11 cellular contexts compared by ENCODE assay signal in genomic region chr12:77995436-77996167, GRCh38.
DNase-seq lines count a peak whose midpoint lies in the region; ATAC-seq, FAIRE-seq and TF ChIP-seq lines count a peak whose summit lies in the region.
"Had no signal": no experiment of that assay in that cellular context is flagged by ENCODE, and none has a peak within 500 bp of the region (broad histone marks: within the 10 kb centered on the region; RNA-seq: fewer than 3 reads in every experiment).

No MANE protein-coding gene starts in this region.

- POLR2A ChIA-PET in AG04450 (lab: Yijun Ruan, JAX): no interaction called here
- POLR2A ChIA-PET in activated CD4-positive, alpha-beta memory T cell treated with anti-CD3 and anti-CD28 coated beads, Interleukin-2, amount 10 ng/mL, durations not matched to agents 7 days and 5 days (lab: Charles Lee): no interaction called here

- H3K9me3 Mint-ChIP-seq in activated CD4-positive, alpha-beta memory T cell treated with anti-CD3 and anti-CD28 coated beads, Interleukin-2, amount 10 ng/mL, durations not matched to agents 7 days and 5 days: no peaks in the 10 kb centered on the region
- H3K9me3 Mint-ChIP-seq: dendritic cell treated with granulocyte-macrophage colony-stimulating factor and Interleukin-4, amounts not matched to agents 40 ng/mL and 50 ng/mL, for 4 days had no signal

- no peaks in the 10 kb centered on the region for H3K36me3 Mint-ChIP-seq in activated CD4-positive, alpha-beta memory T cell treated with anti-CD3 and anti-CD28 coated beads, Interleukin-2, amount 10 ng/mL, durations not matched to agents 7 days and 5 days (ENCODE audit: low read depth)

- H3K27me3 ChIP-seq in AG04450 (ENCODE audit: control insufficient read depth, insufficient read depth, low read length): no peaks in the 10 kb centered on the region
- H3K27me3 ChIP-seq: SJCRH30 had no signal

- no peaks in the 10 kb centered on the region for H3K4me1 Mint-ChIP-seq in activated CD4-positive, alpha-beta memory T cell treated with anti-CD3 and anti-CD28 coated beads, Interleukin-2, amount 10 ng/mL, durations not matched to agents 7 days and 5 days

- no peak overlapping the region for H3K4me3 Mint-ChIP-seq in activated CD4-positive, alpha-beta memory T cell treated with anti-CD3 and anti-CD28 coated beads, Interleukin-2, amount 10 ng/mL, durations not matched to agents 7 days and 5 days
- H3K4me3 Mint-ChIP-seq: dendritic cell treated with granulocyte-macrophage colony-stimulating factor and Interleukin-4, amounts not matched to agents 40 ng/mL and 50 ng/mL, for 4 days had no signal

- ATAC-seq in HG03064 (IDR thresholded peaks at IDR 0.05; ENCODE audit: low read depth, unreplicated experiment) (peak; percentile 70), esophagus mucosa (no peak)

- DNase-seq in AG04450 (ENCODE audit: low read depth, low spot score): peak; percentile 27
- peak; percentile 4 for DNase-seq in GM19239 (ENCODE audit: insufficient read length, low spot score)
- DNase-seq in amniotic epithelial cell (ENCODE audit: low read depth): peak; percentile 79
- DNase-seq in activated CD4-positive, alpha-beta memory T cell treated with anti-CD3 and anti-CD28 coated beads, Interleukin-2, amount 10 ng/mL, durations not matched to agents 7 days and 5 days: no peak
- DNase-seq in NCI-H2227 treated with DMSO at 0.1 percent for 48 hours (lab: John Stamatoyannopoulos, UW): no peak
- DNase-seq in stimulated activated naive CD4-positive, alpha-beta T cell (lab: John Stamatoyannopoulos, UW): no peak
- DNase-seq: DND-41 had no signal

- H3K27me3 Mint-ChIP-seq in activated CD4-positive, alpha-beta memory T cell treated with anti-CD3 and anti-CD28 coated beads, Interleukin-2, amount 10 ng/mL, durations not matched to agents 7 days and 5 days: no peaks in the 10 kb centered on the region
- H3K27me3 Mint-ChIP-seq: dendritic cell treated with granulocyte-macrophage colony-stimulating factor and Interleukin-4, amounts not matched to agents 40 ng/mL and 50 ng/mL, for 4 days had no signal

- H3K27ac ChIP-seq in AG04450 (ENCODE audit: low read depth, low read length): no peak overlapping the region
- H3K27ac ChIP-seq: SJCRH30 had no signal

- peak; percentile 51 for FAIRE-seq in GM19239 (lab: Jason Lieb, UNC)

- CTCF ChIA-PET in AG04450 (lab: Charles Lee): interaction anchor here (0.6 to 1.0 kb wide), 2 partner anchors 70 to 148 kb away, joined by 4 to 5 read pairs; no protein-coding TSS in a partner anchor
- CTCF ChIA-PET in activated CD4-positive, alpha-beta memory T cell treated with anti-CD3 and anti-CD28 coated beads, Interleukin-2, amount 10 ng/mL, durations not matched to agents 7 days and 5 days (lab: Charles Lee): no interaction called here

- H3K9me3 ChIP-seq in AG04450 (ENCODE audit: control insufficient read depth, insufficient read depth, low read length): no peaks in the 10 kb centered on the region
- H3K9me3 ChIP-seq: SJCRH30 had no signal

- no peak overlapping the region for H3K27ac Mint-ChIP-seq in activated CD4-positive, alpha-beta memory T cell treated with anti-CD3 and anti-CD28 coated beads, Interleukin-2, amount 10 ng/mL, durations not matched to agents 7 days and 5 days
- H3K27ac Mint-ChIP-seq: dendritic cell treated with granulocyte-macrophage colony-stimulating factor and Interleukin-4, amounts not matched to agents 40 ng/mL and 50 ng/mL, for 4 days had no signal

- H3K4me3 ChIP-seq in AG04450 (ENCODE audit: low read depth, low read length): no peak overlapping the region
- H3K4me3 ChIP-seq: SJCRH30 had no signal

- TF ChIP-seq CTCF in AG04450 (IDR thresholded peaks at IDR 0.05; ENCODE audit: low read depth, low read length): no peak

Comparison
In these comparisons a context has a peak if more than half of its experiments do, and no peak if none do; other contexts are left out.
1. DNase-seq: peak in AG04450 (single experiment), GM19239 (single experiment) and amniotic epithelial cell (single experiment); none in activated CD4-positive, alpha-beta memory T cell treated with anti-CD3 and anti-CD28 coated beads, Interleukin-2, amount 10 ng/mL, durations not matched to agents 7 days and 5 days (single experiment), NCI-H2227 treated with DMSO at 0.1 percent for 48 hours (single experiment) and stimulated activated naive CD4-positive, alpha-beta T cell (0 of 6).